ENCODE assay signal across 13 cellular contexts in genomic region chr3:99396651-99397050, GRCh38.
"Had no signal": no experiment of that assay in that cellular context is flagged by ENCODE, and none has a peak within 500 bp of the region (broad histone marks: within the 10 kb centered on the region; RNA-seq: fewer than 3 reads in every experiment).

No MANE protein-coding gene starts in this region.

- H3K4me3 ChIP-seq: heart right ventricle, pancreas, skin epidermis, stomach had no signal

- H3K27me3 ChIP-seq: brain microvascular endothelial cell, heart right ventricle, pancreas, stomach had no signal

- H3K27ac ChIP-seq: heart right ventricle, pancreas, stomach had no signal

- H3K36me3 ChIP-seq: brain microvascular endothelial cell, heart right ventricle, pancreas, stomach had no signal

- DNase-seq: activated CD4-positive, CD25-positive, alpha-beta regulatory T cell; activated naive CD4-positive, alpha-beta T cell treated with anti-CD3 and anti-CD28 coated beads, Interleukin-2, amount 10 ng/mL, durations not matched to agents 7 days and 5 days; amygdala; brain microvascular endothelial cell; cerebellar nuclear complex; effector memory CD8-positive, alpha-beta T cell; heart right ventricle; left ventricle myocardium superior; pancreas; retina; stomach; T-helper 2 cell had no signal

- H3K4me1 ChIP-seq: heart right ventricle, pancreas, stomach had no signal

- H3K9me3 ChIP-seq: pancreas had no signal
